In the genomic region with DNA sequence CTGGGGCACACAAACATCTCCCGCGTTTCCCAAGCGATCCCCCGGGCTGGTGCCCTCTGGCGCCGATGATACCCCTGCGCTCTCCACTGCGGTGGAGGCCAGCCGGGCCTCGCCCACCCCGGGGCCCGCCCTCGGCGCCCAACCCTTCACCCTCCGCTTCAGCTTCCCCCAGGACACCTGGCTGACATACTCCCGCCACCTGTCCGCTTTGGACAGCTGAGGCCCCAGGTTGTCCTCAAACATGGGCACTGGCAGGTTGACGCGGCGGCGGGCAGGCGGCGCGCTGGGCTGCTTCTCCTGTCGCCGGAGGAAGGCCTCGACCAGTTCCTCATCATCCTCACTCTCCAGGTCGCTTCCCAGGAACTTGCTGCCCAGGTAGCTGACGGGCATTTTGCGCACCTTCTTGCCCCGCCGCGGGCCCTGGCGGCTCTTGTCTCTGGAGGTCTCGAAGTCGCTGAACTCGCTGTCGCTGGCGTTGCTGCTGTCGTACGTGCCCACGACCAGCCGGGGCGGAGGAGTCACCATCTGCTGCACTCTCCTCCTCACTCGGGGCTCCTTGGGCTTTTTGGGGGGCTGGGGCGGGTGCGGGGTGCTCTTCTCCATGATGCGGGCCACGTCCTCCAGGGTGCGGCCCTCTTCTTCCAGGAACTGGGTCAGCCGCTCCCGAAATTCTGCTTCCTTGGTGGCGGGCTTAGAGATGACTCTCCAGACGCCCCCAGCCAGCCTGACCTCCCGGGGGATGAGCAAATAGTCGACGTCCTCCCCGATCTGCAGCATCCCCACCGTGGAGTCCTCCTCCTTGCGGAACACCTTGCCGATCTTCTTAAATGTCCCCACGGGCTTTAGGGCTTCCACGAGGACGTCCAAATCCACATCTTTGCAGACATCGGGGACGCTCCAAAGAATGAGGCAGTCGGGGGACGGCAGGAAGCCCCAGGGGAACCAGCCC, we compare ENCODE assay signal across 1 cellular context.
TF ChIP-seq lines count a peak whose summit lies in the region.

No MANE protein-coding gene starts in this region.

TF ChIP-seq in WTC11, 78 proteins besides CTCF, POLR2A, EP300 and RAD21 (continued from another document):
- TF ChIP-seq, protein P1, sequence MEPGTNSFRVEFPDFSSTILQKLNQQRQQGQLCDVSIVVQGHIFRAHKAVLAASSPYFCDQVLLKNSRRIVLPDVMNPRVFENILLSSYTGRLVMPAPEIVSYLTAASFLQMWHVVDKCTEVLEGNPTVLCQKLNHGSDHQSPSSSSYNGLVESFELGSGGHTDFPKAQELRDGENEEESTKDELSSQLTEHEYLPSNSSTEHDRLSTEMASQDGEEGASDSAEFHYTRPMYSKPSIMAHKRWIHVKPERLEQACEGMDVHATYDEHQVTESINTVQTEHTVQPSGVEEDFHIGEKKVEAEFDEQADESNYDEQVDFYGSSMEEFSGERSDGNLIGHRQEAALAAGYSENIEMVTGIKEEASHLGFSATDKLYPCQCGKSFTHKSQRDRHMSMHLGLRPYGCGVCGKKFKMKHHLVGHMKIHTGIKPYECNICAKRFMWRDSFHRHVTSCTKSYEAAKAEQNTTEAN (CRISPR knock-in tag; IDR thresholded peaks at IDR 0.05), result peak; percentile 60; the same call in 1 of the 2 replicates
- TF ChIP-seq ZNF263 (CRISPR knock-in tag; IDR thresholded peaks at IDR 0.05; ENCODE audit: low read depth) (peak; percentile 95), CDX4 (CRISPR knock-in tag; IDR thresholded peaks at IDR 0.05; ENCODE audit: borderline replicate concordance) (no peak)
